ENCODE assay signal across 1 cellular context in genomic region chr20:346033-346639, GRCh38.
TF ChIP-seq lines count a peak whose summit lies in the region.

No MANE protein-coding gene starts in this region.

TF ChIP-seq in endothelial cell of umbilical vein, 7 proteins besides CTCF, POLR2A, EP300 and RAD21:
- TF ChIP-seq MYC (IDR thresholded peaks at IDR 0.05; ENCODE audit: low read depth, low read length) (no peak), POLR2AphosphoS5 (IDR thresholded peaks at IDR 0.05; ENCODE audit: insufficient read depth, low read depth, low read length) (no peak), FOS (IDR thresholded peaks at IDR 0.05; ENCODE audit: borderline replicate concordance, insufficient read depth, low read length) (no peak), EZH2 (IDR thresholded peaks at IDR 0.05; ENCODE audit: borderline replicate concordance, low read depth, low read length, severe bottlenecking) (no peak), MAX (IDR thresholded peaks at IDR 0.05; ENCODE audit: insufficient read depth, insufficient read length) (no peak), GATA2 (IDR thresholded peaks at IDR 0.05; ENCODE audit: insufficient read depth, insufficient read length, low read depth, low read length) (no peak), JUN (IDR thresholded peaks at IDR 0.05; ENCODE audit: borderline replicate concordance, insufficient read depth, insufficient read length, low read depth) (no peak)
